10 cellular contexts compared by ENCODE assay signal in the genomic region with DNA sequence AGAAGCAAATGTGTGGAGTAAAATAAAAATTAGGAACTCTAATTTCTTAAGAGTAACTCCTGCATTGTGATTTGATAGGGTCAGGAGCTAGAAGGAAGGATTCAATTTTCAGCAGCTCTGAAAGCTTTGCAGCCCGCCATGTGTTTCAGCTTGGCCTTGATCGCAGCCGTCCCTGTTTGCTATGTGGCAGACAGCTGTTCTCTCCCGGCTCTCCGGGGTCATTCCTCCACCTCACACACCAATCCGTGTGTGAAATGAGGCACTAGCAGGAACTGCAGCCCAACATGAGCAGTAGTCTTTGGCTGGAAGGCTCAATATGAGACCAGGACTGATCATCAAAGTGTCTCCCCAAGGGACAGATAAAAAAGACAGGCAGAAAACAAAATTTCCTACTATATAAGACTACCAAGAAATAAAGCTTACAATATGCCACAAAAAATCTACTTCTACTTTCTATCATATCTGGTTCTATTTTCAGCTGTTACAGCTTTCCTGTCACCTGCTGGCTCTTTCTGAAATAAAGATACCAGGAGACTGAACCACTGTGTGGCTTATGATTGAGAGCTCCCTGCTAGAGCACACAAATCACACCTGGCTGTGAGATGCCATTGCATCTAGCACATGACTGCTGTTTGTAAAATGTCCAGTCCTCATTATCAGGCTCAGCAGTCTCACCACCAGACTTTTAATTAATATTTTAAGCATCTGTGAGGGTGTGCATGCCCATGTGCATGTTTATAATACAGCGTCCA. TPM values are rescaled to one million over a fixed set of nuclear protein-coding genes. Genes with fewer than 3 reads are reported as not detected.
DNase-seq lines count a peak whose midpoint lies in the region; ATAC-seq and TF ChIP-seq lines count a peak whose summit lies in the region.
"Had no signal": no experiment of that assay in that cellular context is flagged by ENCODE, and none has a peak within 500 bp of the region (broad histone marks: within the 10 kb centered on the region; RNA-seq: fewer than 3 reads in every experiment).

No MANE protein-coding gene starts in this region.

- DNase-seq in SHP77 (lab: John Stamatoyannopoulos, UW) (peak; percentile 29 to 47), ovary (peak; percentile 19 to 43 (median 27)), CD14-positive monocyte (ENCODE audit: low spot score) (no peak), osteoblast (ENCODE audit: insufficient read length, low spot score, missing footprints) (no peak)
- no peak for DNase-seq in effector memory CD8-positive, alpha-beta T cell
- DNase-seq: activated CD8-positive, alpha-beta memory T cell treated with anti-CD3 and anti-CD28 coated beads, Interleukin-2, amount 50 U/mL, for 4 hours; kidney glomerular epithelial cell had no signal

- ATAC-seq in GM19395 (IDR thresholded peaks at IDR 0.05; ENCODE audit: unreplicated experiment): peak; percentile 70
- ATAC-seq in HG02642 (IDR thresholded peaks at IDR 0.05; ENCODE audit: poor library complexity, unreplicated experiment): peak; percentile 66
- no peak for ATAC-seq in effector memory CD8-positive, alpha-beta T cell (replicated peaks)

- TF ChIP-seq CTCF in ovary (IDR thresholded peaks at IDR 0.05): no peak
- no peak for TF ChIP-seq CTCF in CD14-positive monocyte (IDR thresholded peaks at IDR 0.05)
- no peak for TF ChIP-seq CTCF in osteoblast (IDR thresholded peaks at IDR 0.05; ENCODE audit: extremely low read depth, low read depth, low read length)

- H3K9me3 ChIP-seq in ovary (no peaks in the 10 kb centered on the region), osteoblast (ENCODE audit: low read depth, low read length) (no peaks in the 10 kb centered on the region)

- no peak overlapping the region for H3K4me2 ChIP-seq in osteoblast (ENCODE audit: insufficient read depth, low read length)

- H3K27ac Mint-ChIP-seq in CD14-positive monocyte: no peak overlapping the region
- no peak overlapping the region for H3K27ac Mint-ChIP-seq in effector memory CD8-positive, alpha-beta T cell
- H3K27ac Mint-ChIP-seq: dendritic cell treated with granulocyte-macrophage colony-stimulating factor and Interleukin-4, amounts not matched to agents 40 ng/mL and 50 ng/mL, for 4 days had no signal

- no peaks in the 10 kb centered on the region for H3K79me2 ChIP-seq in osteoblast (ENCODE audit: insufficient read depth, low read length)

- peaks cover 4% of the 10 kb centered on the region for H3K4me1 ChIP-seq in ovary (ENCODE audit: insufficient read depth)
- H3K4me1 ChIP-seq in osteoblast (ENCODE audit: insufficient read depth, low read length): no peaks in the 10 kb centered on the region

- peaks cover 3 to 26% (median 14%) of the 10 kb centered on the region in 3 donors for H3K27me3 Mint-ChIP-seq in CD14-positive monocyte (ENCODE audit: low read depth in 3 of 3)
- H3K27me3 Mint-ChIP-seq in effector memory CD8-positive, alpha-beta T cell: peaks cover 31 to 44% of the 10 kb centered on the region in 2 donors

- H3K4me3 Mint-ChIP-seq in CD14-positive monocyte: no peak overlapping the region
- no peak overlapping the region for H3K4me3 Mint-ChIP-seq in effector memory CD8-positive, alpha-beta T cell
- H3K4me3 Mint-ChIP-seq: dendritic cell treated with granulocyte-macrophage colony-stimulating factor and Interleukin-4, amounts not matched to agents 40 ng/mL and 50 ng/mL, for 4 days had no signal

- no peak for TF ChIP-seq POLR2A in ovary (IDR thresholded peaks at IDR 0.05)

- intact Hi-C loops in ovary (cut with DNase I): no loop called here
- intact Hi-C loops in CD14-positive monocyte (cut with micrococcal nuclease): no loop called here

- no peak overlapping the region for H3K27ac ChIP-seq in ovary
- no peak overlapping the region for H3K27ac ChIP-seq in osteoblast (ENCODE audit: low read depth, low read length)

- H2AFZ ChIP-seq in osteoblast (ENCODE audit: low read length): no peak overlapping the region

- H3K36me3 ChIP-seq in ovary: no peaks in the 10 kb centered on the region
- no peaks in the 10 kb centered on the region for H3K36me3 ChIP-seq in osteoblast (ENCODE audit: insufficient read depth, low read length)

- H3K4me3 ChIP-seq in ovary (no peak overlapping the region), osteoblast (ENCODE audit: insufficient read depth, low read length) (no peak overlapping the region)

- H3K27me3 ChIP-seq in ovary (no peaks in the 10 kb centered on the region), osteoblast (ENCODE audit: insufficient read depth, low read length) (peaks cover 3% of the 10 kb centered on the region)

- 12 to 28% (median 18%) methylated on average over 7 of the region's 7 CpGs for WGBS in ovary, 3 donors

- no peaks in the 10 kb centered on the region for H3K36me3 Mint-ChIP-seq in CD14-positive monocyte
- no peaks in the 10 kb centered on the region for H3K36me3 Mint-ChIP-seq in effector memory CD8-positive, alpha-beta T cell (ENCODE audit: insufficient read depth)

- TF ChIP-seq EP300 in ovary (IDR thresholded peaks at IDR 0.05): no peak

- no peaks in the 10 kb centered on the region for H3K9me3 Mint-ChIP-seq in CD14-positive monocyte
- H3K9me3 Mint-ChIP-seq in effector memory CD8-positive, alpha-beta T cell: no peaks in the 10 kb centered on the region
- H3K9me3 Mint-ChIP-seq: dendritic cell treated with granulocyte-macrophage colony-stimulating factor and Interleukin-4, amounts not matched to agents 40 ng/mL and 50 ng/mL, for 4 days had no signal

- H4K20me1 ChIP-seq in osteoblast (ENCODE audit: insufficient read depth, low read length): no peaks in the 10 kb centered on the region

- no peaks in the 10 kb centered on the region for H3K4me1 Mint-ChIP-seq in CD14-positive monocyte
- no peaks in the 10 kb centered on the region for H3K4me1 Mint-ChIP-seq in effector memory CD8-positive, alpha-beta T cell (ENCODE audit: low read depth in 2 of 2)

RNA-seq across cellular contexts. Expression of a gene that starts 44.1 kb away (rescaled TPM):
- total RNA-seq in ovary (10 to 100 TPM; 31.1 to 40.7 (median 33.8) TPM), osteoblast (18.1 and 22.7 TPM in 2 replicates)
- polyA plus RNA-seq in ovary (10 to 100 TPM; 17.2 to 35.6 TPM), CD14-positive monocyte (10 to 100 TPM in 1 of 2 donors, 1 to 10 TPM in 1; 8.0 to 11.8 TPM)

Comparison
In these comparisons a context has a peak if more than half of its experiments do, and no peak if none do; other contexts are left out.
1. DNase-seq: peak in SHP77 (2 of 2) and ovary (5 of 5); none in CD14-positive monocyte (single experiment), osteoblast (single experiment) and effector memory CD8-positive, alpha-beta T cell (0 of 3).